Comparison of ENCODE assay signal across 15 cellular contexts in genomic region chr15:90706394-90707327, GRCh38. TPM values are rescaled to one million over a fixed set of nuclear protein-coding genes. Genes with fewer than 3 reads are reported as not detected.
A peak's percentile ranks its signal among the peaks of the same experiment; 100 is the strongest.
DNase-seq lines count a peak whose midpoint lies in the region; ATAC-seq and TF ChIP-seq lines count a peak whose summit lies in the region.
"Had no signal": no experiment of that assay in that cellular context is flagged by ENCODE, and none has a peak within 500 bp of the region (broad histone marks: within the 10 kb centered on the region; RNA-seq: fewer than 3 reads in every experiment).

No MANE protein-coding gene starts in this region.

- H3K36me3 Mint-ChIP-seq in activated CD4-positive, alpha-beta T cell treated with anti-CD3 and anti-CD28 coated beads for 36 hours (ENCODE audit: low read depth): no peaks in the 10 kb centered on the region
- H3K36me3 Mint-ChIP-seq: activated naive CD4-positive, alpha-beta T cell treated with anti-CD3 and anti-CD28 coated beads, Interleukin-2, amount 50 U/mL, for 72 hours had no signal

- ATAC-seq in left ventricle myocardium superior: peak; percentile 50
- ATAC-seq in activated CD4-positive, alpha-beta T cell treated with anti-CD3 and anti-CD28 coated beads for 36 hours: no peak
- ATAC-seq: activated naive CD4-positive, alpha-beta T cell treated with anti-CD3 and anti-CD28 coated beads, Interleukin-2, amount 50 U/mL, for 72 hours; CD8-positive, alpha-beta T cell had no signal

- POLR2A ChIA-PET in activated CD4-positive, alpha-beta T cell treated with anti-CD3 and anti-CD28 coated beads for 36 hours (lab: Charles Lee): no interaction called here

- H3K27ac Mint-ChIP-seq in activated CD4-positive, alpha-beta T cell treated with anti-CD3 and anti-CD28 coated beads for 36 hours: no peak overlapping the region
- H3K27ac Mint-ChIP-seq: activated naive CD4-positive, alpha-beta T cell treated with anti-CD3 and anti-CD28 coated beads, Interleukin-2, amount 50 U/mL, for 72 hours; CD8-positive, alpha-beta T cell had no signal

- peaks cover 0 to 5% of the 10 kb centered on the region in 2 donors for H3K4me1 ChIP-seq in right atrium auricular region
- H3K4me1 ChIP-seq: breast epithelium had no signal

- peaks cover 0 to 12% of the 10 kb centered on the region in 2 donors for H3K9me3 ChIP-seq in right atrium auricular region

- no peak for TF ChIP-seq CTCF in right atrium auricular region (IDR thresholded peaks at IDR 0.05)

- H3K27me3 ChIP-seq in right atrium auricular region: no peaks in the 10 kb centered on the region
- H3K27me3 ChIP-seq: breast epithelium, hepatocyte had no signal

- intact Hi-C loops in left ventricle myocardium superior (cut with micrococcal nuclease) (no loop called here), posterior vena cava (cut with DNase I) (no loop called here)
- intact Hi-C loops in activated CD4-positive, alpha-beta T cell treated with anti-CD3 and anti-CD28 coated beads for 36 hours (cut with DNase I, micrococcal nuclease): no loop called here

- H3K27me3 Mint-ChIP-seq in activated CD4-positive, alpha-beta T cell treated with anti-CD3 and anti-CD28 coated beads for 36 hours: no peaks in the 10 kb centered on the region

- H3K4me1 Mint-ChIP-seq in activated CD4-positive, alpha-beta T cell treated with anti-CD3 and anti-CD28 coated beads for 36 hours: peaks cover 8% of the 10 kb centered on the region

- H3K36me3 ChIP-seq in right atrium auricular region: no peaks in the 10 kb centered on the region
- H3K36me3 ChIP-seq: breast epithelium had no signal

- no peak overlapping the region for H3K4me3 ChIP-seq in right atrium auricular region
- H3K4me3 ChIP-seq: breast epithelium, hepatocyte had no signal

- H3K9me3 Mint-ChIP-seq in activated CD4-positive, alpha-beta T cell treated with anti-CD3 and anti-CD28 coated beads for 36 hours (ENCODE audit: low read depth): no peaks in the 10 kb centered on the region
- H3K9me3 Mint-ChIP-seq: activated naive CD4-positive, alpha-beta T cell treated with anti-CD3 and anti-CD28 coated beads, Interleukin-2, amount 50 U/mL, for 72 hours had no signal

- no peak overlapping the region for H3K27ac ChIP-seq in right atrium auricular region
- H3K27ac ChIP-seq: breast epithelium, hepatocyte had no signal

- CTCF ChIA-PET in activated CD4-positive, alpha-beta T cell treated with anti-CD3 and anti-CD28 coated beads for 36 hours (lab: Charles Lee): interaction anchor here (1.3 to 1.8 kb wide), 2 partner anchors 9 to 58 kb away, joined by 4 to 6 read pairs; no protein-coding TSS in a partner anchor

- DNase-seq in left ventricle myocardium superior (no peak), right atrium auricular region (ENCODE audit: low spot score) (no peak), NCI-H2107 (lab: John Stamatoyannopoulos, UW) (peak; percentile 23), RPMI7951 (ENCODE audit: low read depth) (peak; percentile 31), dedifferentiated amniotic fluid mesenchymal stem cell (ENCODE audit: extremely low spot score) (no peak), posterior vena cava (ENCODE audit: low spot score) (no peak)
- DNase-seq in effector CD4-positive, alpha-beta T cell: no peak
- DNase-seq in activated CD4-positive, alpha-beta T cell treated with anti-CD3 and anti-CD28 coated beads for 36 hours: no peak
- DNase-seq: CD8-positive, alpha-beta T cell; GF-D8; GOT3; SHP77 had no signal

- no peak overlapping the region for H3K4me3 Mint-ChIP-seq in activated CD4-positive, alpha-beta T cell treated with anti-CD3 and anti-CD28 coated beads for 36 hours
- H3K4me3 Mint-ChIP-seq: CD8-positive, alpha-beta T cell had no signal

RNA-seq across cellular contexts. Expression of gene BLM, which starts 10.5 kb away (rescaled TPM):
- total RNA-seq in left ventricle myocardium superior: 35.9 TPM
- 10 to 100 TPM; 19.3 to 26.7 TPM for total RNA-seq in right atrium auricular region
- 12.9 and 16.1 TPM in 2 replicates for total RNA-seq in RPMI7951 (2014; rRNA removed; shearing (Covaris generic))
- 10 to 100 TPM; 59.5 to 73.7 TPM for total RNA-seq in activated CD4-positive, alpha-beta T cell treated with anti-CD3 and anti-CD28 coated beads for 36 hours
- 1 to 10 TPM in 1 of 2 donors, under 1 TPM in 1; 1.00 to 3.1 TPM for total RNA-seq in posterior vena cava

Comparison
In these comparisons a context has a peak if more than half of its experiments do, and no peak if none do; other contexts are left out.
1. DNase-seq: peak in NCI-H2107 (single experiment) and RPMI7951 (single experiment); none in left ventricle myocardium superior (single experiment), right atrium auricular region (single experiment), effector CD4-positive, alpha-beta T cell (single experiment), activated CD4-positive, alpha-beta T cell treated with anti-CD3 and anti-CD28 coated beads for 36 hours (single experiment), dedifferentiated amniotic fluid mesenchymal stem cell (single experiment) and posterior vena cava (single experiment).